Comparison of ENCODE assay signal across 10 cellular contexts in the genomic region with DNA sequence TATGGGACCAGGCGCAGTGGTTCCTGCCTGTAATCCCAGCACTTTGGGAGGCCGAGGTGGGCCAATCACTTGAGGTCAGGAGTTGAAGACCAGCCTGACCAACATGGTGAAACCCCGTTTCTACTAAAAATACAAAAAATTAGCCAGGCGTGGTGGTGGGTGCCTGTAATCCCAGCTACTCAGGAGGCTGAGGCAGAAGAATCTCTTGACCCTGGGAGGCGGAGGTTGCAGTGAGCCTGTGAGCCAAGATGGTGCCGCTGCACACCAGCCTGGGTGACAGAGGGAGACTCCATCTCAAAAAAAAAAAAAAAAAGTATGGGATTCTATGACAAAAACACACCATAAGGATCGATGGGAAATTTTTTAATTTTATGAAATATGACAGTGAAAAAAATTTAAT. TPM values are rescaled to one million over a fixed set of nuclear protein-coding genes. Genes with fewer than 3 reads are reported as not detected.
A peak's percentile ranks its signal among the peaks of the same experiment; 100 is the strongest.
DNase-seq lines count a peak whose midpoint lies in the region; ATAC-seq and TF ChIP-seq lines count a peak whose summit lies in the region.
"Not testable (repeated sequence)": the region's sequence is repeated elsewhere in the genome, so short reads cannot be mapped to it uniquely, and the experiment has no call there.
"Had no signal": no experiment of that assay in that cellular context is flagged by ENCODE, and none has a peak within 500 bp of the region (broad histone marks: within the 10 kb centered on the region; RNA-seq: fewer than 3 reads in every experiment).

No MANE protein-coding gene starts in this region.

- H3K36me3 ChIP-seq in Peyer's patch = not testable (repeated sequence)

- not testable (repeated sequence) for DNase-seq in CD14-positive monocyte (ENCODE audit: low spot score); GM20000 (ENCODE audit: low spot score)
- peak in 2 of 3 donors; percentile 59 to 76 for DNase-seq in Peyer's patch
- DNase-seq in activated CD4-positive, alpha-beta T cell treated with anti-CD3 and anti-CD28 coated beads, Interleukin-2, amount 50 U/mL, for 4 hours = peak; percentile 27 to 32
- peak; percentile 80 for DNase-seq in activated effector memory CD4-positive, alpha-beta T cell treated with anti-CD3 and anti-CD28 coated beads, Interleukin-2, amount 50 U/mL, for 16 hours
- peak; percentile 23 for DNase-seq in effector CD4-positive, alpha-beta T cell
- peak in 5 of 10 donors; percentile 13 to 38 (median 24) for DNase-seq in naive thymus-derived CD8-positive, alpha-beta T cell
- peak; percentile 15 for DNase-seq in stimulated activated naive CD4-positive, alpha-beta T cell treated with Interleukin-2 at 50 U/mL for 16 hours (lab: John Stamatoyannopoulos, UW)

- H3K4me1 ChIP-seq in Peyer's patch = peaks cover 0 to 25% (median 6%) of the 10 kb centered on the region in 4 donors

- peaks cover 46% of the 10 kb centered on the region for H3K4me1 Mint-ChIP-seq in CD14-positive monocyte
- peaks cover 14 to 67% (median 47%) of the 10 kb centered on the region in 4 donors for H3K4me1 Mint-ChIP-seq in naive thymus-derived CD8-positive, alpha-beta T cell

- H3K9me3 ChIP-seq in Peyer's patch = not testable (repeated sequence)

- not testable (repeated sequence) for H3K27me3 ChIP-seq in Peyer's patch

- peak overlapping the region; percentile 95 to 98 for H3K4me3 Mint-ChIP-seq in CD14-positive monocyte
- peak overlapping the region; percentile 79 to 98 (median 94) for H3K4me3 Mint-ChIP-seq in naive thymus-derived CD8-positive, alpha-beta T cell

- H3K27me3 Mint-ChIP-seq in CD14-positive monocyte (ENCODE audit: low read depth in 3 of 3); naive thymus-derived CD8-positive, alpha-beta T cell: not testable (repeated sequence)

- intact Hi-C loops in CD14-positive monocyte (cut with micrococcal nuclease) = loop anchor here in 1 of 2 donors (5.0 to 10.0 kb wide), 2 partner anchors 180 to 357 kb away; no protein-coding TSS in a partner anchor

- ATAC-seq in naive thymus-derived CD8-positive, alpha-beta T cell = not testable (repeated sequence)

- POLR2A ChIA-PET in naive thymus-derived CD8-positive, alpha-beta T cell (lab: Charles Lee) = interaction anchor here (0.9 to 5.0 kb wide), 3 partner anchors 8 to 176 kb away, joined by 3 to 90 read pairs (median 16); partner anchors contain the start of gene EVI2A

- peak overlapping the region; percentile 36 to 44 (median 42) for H3K4me3 ChIP-seq in Peyer's patch

- peaks cover 24 to 25% of the 10 kb centered on the region in 2 donors for H3K36me3 Mint-ChIP-seq in CD14-positive monocyte
- not testable (repeated sequence) for H3K36me3 Mint-ChIP-seq in naive thymus-derived CD8-positive, alpha-beta T cell

- peak overlapping the region; percentile 84 to 98 (median 93) for H3K27ac Mint-ChIP-seq in CD14-positive monocyte
- peak overlapping the region; percentile 94 to 99 (median 98) for H3K27ac Mint-ChIP-seq in naive thymus-derived CD8-positive, alpha-beta T cell

- TF ChIP-seq POLR2A in Peyer's patch (IDR thresholded peaks at IDR 0.05) = not testable (repeated sequence)

- TF ChIP-seq CTCF in CD14-positive monocyte (IDR thresholded peaks at IDR 0.05); Peyer's patch (IDR thresholded peaks at IDR 0.05): not testable (repeated sequence)
- TF ChIP-seq CTCF in GM20000 (IDR thresholded peaks at IDR 0.05; ENCODE audit: extremely low read depth, missing control alignments) = peak; percentile 12

- H3K9me3 Mint-ChIP-seq in CD14-positive monocyte; naive thymus-derived CD8-positive, alpha-beta T cell: not testable (repeated sequence)

- H3K27ac ChIP-seq in Peyer's patch = peak overlapping the region in 3 of 4 donors; percentile 68 to 85 (median 83)

RNA-seq across cellular contexts. Expression of gene EVI2B, which starts 1.6 kb away (rescaled TPM):
- 100 to 1,000 TPM; 166 to 267 TPM for polyA plus RNA-seq in CD14-positive monocyte
- total RNA-seq in Peyer's patch = 10 to 100 TPM in 2 of 4 donors, 1 to 10 TPM in 2; 5.6 to 70.1 (median 8.7) TPM
- 100 to 1,000 TPM; 146 to 159 TPM for total RNA-seq in naive thymus-derived CD8-positive, alpha-beta T cell
- 10 to 100 TPM; 69.5 to 82.1 (median 79.7) TPM for polyA plus RNA-seq in naive thymus-derived CD8-positive, alpha-beta T cell
- total RNA-seq: endodermal cell, H1 had no signal
- polyA plus RNA-seq: H1 had no signal

RNA-seq across cellular contexts. Expression of gene EVI2A, which starts 9.2 kb away (rescaled TPM):
- polyA plus RNA-seq in CD14-positive monocyte = 100 to 1,000 TPM; 125 to 138 TPM
- total RNA-seq in Peyer's patch = 10 to 100 TPM in 1 of 4 donors, 1 to 10 TPM in 2, not detected in 1; 1.4 to 12.4 (median 5.8) TPM
- total RNA-seq in naive thymus-derived CD8-positive, alpha-beta T cell = 100 to 1,000 TPM; 113 to 119 TPM
- 10 to 100 TPM; 44.3 to 57.0 (median 53.3) TPM for polyA plus RNA-seq in naive thymus-derived CD8-positive, alpha-beta T cell
- total RNA-seq: endodermal cell, H1 had no signal
- polyA plus RNA-seq: H1 had no signal

RNA-seq across cellular contexts. Expression of gene OMG, which starts 15.2 kb away (rescaled TPM):
- under 1 TPM in 1 of 2 donors, not detected in 1; 0.83 TPM for polyA plus RNA-seq in CD14-positive monocyte
- not detected for total RNA-seq in Peyer's patch
- total RNA-seq in naive thymus-derived CD8-positive, alpha-beta T cell = 1 to 10 TPM in 1 of 2 experiments, under 1 TPM in 1; 0.70 to 1.3 TPM
- polyA plus RNA-seq in naive thymus-derived CD8-positive, alpha-beta T cell = not detected
- total RNA-seq: endodermal cell, H1 had no signal
- polyA plus RNA-seq: H1 had no signal

Comparison
In these comparisons a context has a peak if more than half of its experiments do, and no peak if none do; other contexts are left out.
1. RNA of gene EVI2A, which starts 9.2 kb away (total RNA-seq): 113 to 119 TPM in naive thymus-derived CD8-positive, alpha-beta T cell; 1.4 to 12.4 TPM in Peyer's patch; every median in the first group is over 4 times any median in the second.